2 cellular contexts compared by ENCODE assay signal in the genomic region with DNA sequence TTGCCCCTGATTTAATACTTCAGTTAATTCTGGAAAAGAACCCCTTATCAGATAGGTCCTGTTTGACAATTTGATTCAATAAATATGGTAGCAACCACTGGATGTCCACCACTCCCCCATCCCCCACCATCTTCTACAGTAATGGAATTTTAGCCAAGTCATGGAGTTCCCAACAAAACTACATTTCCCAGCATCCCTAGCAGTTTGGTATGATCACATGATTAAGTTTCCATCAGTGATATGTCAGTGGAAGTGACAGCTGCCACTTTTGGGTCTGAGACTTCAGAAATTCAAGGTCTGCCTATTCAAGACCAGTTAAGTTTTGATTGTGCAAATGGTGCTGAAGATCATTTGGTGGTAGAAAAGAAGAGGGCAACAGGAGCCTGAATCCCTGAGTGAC.
A peak's percentile ranks its signal among the peaks of the same experiment; 100 is the strongest.
TF ChIP-seq lines count a peak whose summit lies in the region.

No MANE protein-coding gene starts in this region.

TF ChIP-seq in SK-N-SH, 30 proteins besides CTCF, POLR2A, EP300 and RAD21 (continued from another document):
- TF ChIP-seq, protein P1, sequence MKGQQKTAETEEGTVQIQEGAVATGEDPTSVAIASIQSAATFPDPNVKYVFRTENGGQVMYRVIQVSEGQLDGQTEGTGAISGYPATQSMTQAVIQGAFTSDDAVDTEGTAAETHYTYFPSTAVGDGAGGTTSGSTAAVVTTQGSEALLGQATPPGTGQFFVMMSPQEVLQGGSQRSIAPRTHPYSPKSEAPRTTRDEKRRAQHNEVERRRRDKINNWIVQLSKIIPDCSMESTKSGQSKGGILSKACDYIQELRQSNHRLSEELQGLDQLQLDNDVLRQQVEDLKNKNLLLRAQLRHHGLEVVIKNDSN (IDR thresholded peaks at IDR 0.05; ENCODE audit: borderline replicate concordance, low read depth) = peak; percentile 34; the same call in 1 of the 2 replicates
- TF ChIP-seq RCOR1 (IDR thresholded peaks at IDR 0.05; ENCODE audit: low read length) (no peak), TCF12 (IDR thresholded peaks at IDR 0.05) (no peak)
- TF ChIP-seq, protein P2, sequence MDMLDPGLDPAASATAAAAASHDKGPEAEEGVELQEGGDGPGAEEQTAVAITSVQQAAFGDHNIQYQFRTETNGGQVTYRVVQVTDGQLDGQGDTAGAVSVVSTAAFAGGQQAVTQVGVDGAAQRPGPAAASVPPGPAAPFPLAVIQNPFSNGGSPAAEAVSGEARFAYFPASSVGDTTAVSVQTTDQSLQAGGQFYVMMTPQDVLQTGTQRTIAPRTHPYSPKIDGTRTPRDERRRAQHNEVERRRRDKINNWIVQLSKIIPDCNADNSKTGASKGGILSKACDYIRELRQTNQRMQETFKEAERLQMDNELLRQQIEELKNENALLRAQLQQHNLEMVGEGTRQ (IDR thresholded peaks at IDR 0.05; ENCODE audit: borderline replicate concordance, low read depth, low read length) = no peak

TF ChIP-seq in SK-N-SH treated with all-trans-retinoic acid at 6 μM for 48 hours, 23 proteins besides CTCF, POLR2A, EP300 and RAD21 (continued from another document):
- TF ChIP-seq, protein P3, sequence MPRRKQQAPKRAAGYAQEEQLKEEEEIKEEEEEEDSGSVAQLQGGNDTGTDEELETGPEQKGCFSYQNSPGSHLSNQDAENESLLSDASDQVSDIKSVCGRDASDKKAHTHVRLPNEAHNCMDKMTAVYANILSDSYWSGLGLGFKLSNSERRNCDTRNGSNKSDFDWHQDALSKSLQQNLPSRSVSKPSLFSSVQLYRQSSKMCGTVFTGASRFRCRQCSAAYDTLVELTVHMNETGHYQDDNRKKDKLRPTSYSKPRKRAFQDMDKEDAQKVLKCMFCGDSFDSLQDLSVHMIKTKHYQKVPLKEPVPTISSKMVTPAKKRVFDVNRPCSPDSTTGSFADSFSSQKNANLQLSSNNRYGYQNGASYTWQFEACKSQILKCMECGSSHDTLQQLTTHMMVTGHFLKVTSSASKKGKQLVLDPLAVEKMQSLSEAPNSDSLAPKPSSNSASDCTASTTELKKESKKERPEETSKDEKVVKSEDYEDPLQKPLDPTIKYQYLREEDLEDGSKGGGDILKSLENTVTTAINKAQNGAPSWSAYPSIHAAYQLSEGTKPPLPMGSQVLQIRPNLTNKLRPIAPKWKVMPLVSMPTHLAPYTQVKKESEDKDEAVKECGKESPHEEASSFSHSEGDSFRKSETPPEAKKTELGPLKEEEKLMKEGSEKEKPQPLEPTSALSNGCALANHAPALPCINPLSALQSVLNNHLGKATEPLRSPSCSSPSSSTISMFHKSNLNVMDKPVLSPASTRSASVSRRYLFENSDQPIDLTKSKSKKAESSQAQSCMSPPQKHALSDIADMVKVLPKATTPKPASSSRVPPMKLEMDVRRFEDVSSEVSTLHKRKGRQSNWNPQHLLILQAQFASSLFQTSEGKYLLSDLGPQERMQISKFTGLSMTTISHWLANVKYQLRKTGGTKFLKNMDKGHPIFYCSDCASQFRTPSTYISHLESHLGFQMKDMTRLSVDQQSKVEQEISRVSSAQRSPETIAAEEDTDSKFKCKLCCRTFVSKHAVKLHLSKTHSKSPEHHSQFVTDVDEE (CRISPR knock-in tag; IDR thresholded peaks at IDR 0.05) = no peak
- TF ChIP-seq ZNF565 (CRISPR knock-in tag; conservative IDR thresholded peaks at IDR 0.05; ENCODE audit: low read depth) = no peak
- no peak for TF ChIP-seq ESRRG (CRISPR knock-in tag; IDR thresholded peaks at IDR 0.05)
- TF ChIP-seq BACH2 (CRISPR knock-in tag; IDR thresholded peaks at IDR 0.05; ENCODE audit: borderline replicate concordance) = no peak
- TF ChIP-seq RARB (CRISPR knock-in tag; IDR thresholded peaks at IDR 0.05) = no peak
- TF ChIP-seq, protein P4, sequence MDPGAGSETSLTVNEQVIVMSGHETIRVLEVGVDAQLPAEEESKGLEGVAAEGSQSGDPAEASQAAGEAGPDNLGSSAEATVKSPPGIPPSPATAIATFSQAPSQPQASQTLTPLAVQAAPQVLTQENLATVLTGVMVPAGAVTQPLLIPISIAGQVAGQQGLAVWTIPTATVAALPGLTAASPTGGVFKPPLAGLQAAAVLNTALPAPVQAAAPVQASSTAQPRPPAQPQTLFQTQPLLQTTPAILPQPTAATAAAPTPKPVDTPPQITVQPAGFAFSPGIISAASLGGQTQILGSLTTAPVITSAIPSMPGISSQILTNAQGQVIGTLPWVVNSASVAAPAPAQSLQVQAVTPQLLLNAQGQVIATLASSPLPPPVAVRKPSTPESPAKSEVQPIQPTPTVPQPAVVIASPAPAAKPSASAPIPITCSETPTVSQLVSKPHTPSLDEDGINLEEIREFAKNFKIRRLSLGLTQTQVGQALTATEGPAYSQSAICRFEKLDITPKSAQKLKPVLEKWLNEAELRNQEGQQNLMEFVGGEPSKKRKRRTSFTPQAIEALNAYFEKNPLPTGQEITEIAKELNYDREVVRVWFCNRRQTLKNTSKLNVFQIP (CRISPR knock-in tag; IDR thresholded peaks at IDR 0.05; ENCODE audit: borderline replicate concordance, low read depth) = no peak
- TF ChIP-seq, protein P5, sequence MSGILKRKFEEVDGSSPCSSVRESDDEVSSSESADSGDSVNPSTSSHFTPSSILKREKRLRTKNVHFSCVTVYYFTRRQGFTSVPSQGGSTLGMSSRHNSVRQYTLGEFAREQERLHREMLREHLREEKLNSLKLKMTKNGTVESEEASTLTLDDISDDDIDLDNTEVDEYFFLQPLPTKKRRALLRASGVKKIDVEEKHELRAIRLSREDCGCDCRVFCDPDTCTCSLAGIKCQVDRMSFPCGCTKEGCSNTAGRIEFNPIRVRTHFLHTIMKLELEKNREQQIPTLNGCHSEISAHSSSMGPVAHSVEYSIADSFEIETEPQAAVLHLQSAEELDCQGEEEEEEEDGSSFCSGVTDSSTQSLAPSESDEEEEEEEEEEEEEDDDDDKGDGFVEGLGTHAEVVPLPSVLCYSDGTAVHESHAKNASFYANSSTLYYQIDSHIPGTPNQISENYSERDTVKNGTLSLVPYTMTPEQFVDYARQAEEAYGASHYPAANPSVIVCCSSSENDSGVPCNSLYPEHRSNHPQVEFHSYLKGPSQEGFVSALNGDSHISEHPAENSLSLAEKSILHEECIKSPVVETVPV (CRISPR knock-in tag; IDR thresholded peaks at IDR 0.05) = no peak
- TF ChIP-seq, protein P6, sequence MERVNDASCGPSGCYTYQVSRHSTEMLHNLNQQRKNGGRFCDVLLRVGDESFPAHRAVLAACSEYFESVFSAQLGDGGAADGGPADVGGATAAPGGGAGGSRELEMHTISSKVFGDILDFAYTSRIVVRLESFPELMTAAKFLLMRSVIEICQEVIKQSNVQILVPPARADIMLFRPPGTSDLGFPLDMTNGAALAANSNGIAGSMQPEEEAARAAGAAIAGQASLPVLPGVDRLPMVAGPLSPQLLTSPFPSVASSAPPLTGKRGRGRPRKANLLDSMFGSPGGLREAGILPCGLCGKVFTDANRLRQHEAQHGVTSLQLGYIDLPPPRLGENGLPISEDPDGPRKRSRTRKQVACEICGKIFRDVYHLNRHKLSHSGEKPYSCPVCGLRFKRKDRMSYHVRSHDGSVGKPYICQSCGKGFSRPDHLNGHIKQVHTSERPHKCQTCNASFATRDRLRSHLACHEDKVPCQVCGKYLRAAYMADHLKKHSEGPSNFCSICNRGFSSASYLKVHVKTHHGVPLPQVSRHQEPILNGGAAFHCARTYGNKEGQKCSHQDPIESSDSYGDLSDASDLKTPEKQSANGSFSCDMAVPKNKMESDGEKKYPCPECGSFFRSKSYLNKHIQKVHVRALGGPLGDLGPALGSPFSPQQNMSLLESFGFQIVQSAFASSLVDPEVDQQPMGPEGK (CRISPR knock-in tag; IDR thresholded peaks at IDR 0.05; ENCODE audit: borderline replicate concordance) = no peak
- TF ChIP-seq TOX (CRISPR knock-in tag; IDR thresholded peaks at IDR 0.05; ENCODE audit: borderline replicate concordance) = no peak
- TF ChIP-seq, protein P7, sequence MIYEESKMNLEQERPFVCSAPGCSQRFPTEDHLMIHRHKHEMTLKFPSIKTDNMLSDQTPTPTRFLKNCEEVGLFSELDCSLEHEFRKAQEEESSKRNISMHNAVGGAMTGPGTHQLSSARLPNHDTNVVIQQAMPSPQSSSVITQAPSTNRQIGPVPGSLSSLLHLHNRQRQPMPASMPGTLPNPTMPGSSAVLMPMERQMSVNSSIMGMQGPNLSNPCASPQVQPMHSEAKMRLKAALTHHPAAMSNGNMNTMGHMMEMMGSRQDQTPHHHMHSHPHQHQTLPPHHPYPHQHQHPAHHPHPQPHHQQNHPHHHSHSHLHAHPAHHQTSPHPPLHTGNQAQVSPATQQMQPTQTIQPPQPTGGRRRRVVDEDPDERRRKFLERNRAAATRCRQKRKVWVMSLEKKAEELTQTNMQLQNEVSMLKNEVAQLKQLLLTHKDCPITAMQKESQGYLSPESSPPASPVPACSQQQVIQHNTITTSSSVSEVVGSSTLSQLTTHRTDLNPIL (CRISPR knock-in tag; IDR thresholded peaks at IDR 0.05; ENCODE audit: low read depth) = no peak
- no peak for TF ChIP-seq GLIS3 (CRISPR knock-in tag; IDR thresholded peaks at IDR 0.05)
- TF ChIP-seq TCF4 (CRISPR knock-in tag; IDR thresholded peaks at IDR 0.05; ENCODE audit: borderline replicate concordance) = no peak
